Comparison of ENCODE assay signal across 13 cellular contexts in genomic region chr3:148229107-148229506, GRCh38.
DNase-seq lines count a peak whose midpoint lies in the region; ATAC-seq lines count a peak whose summit lies in the region.
"Had no signal": no experiment of that assay in that cellular context is flagged by ENCODE, and none has a peak within 500 bp of the region (broad histone marks: within the 10 kb centered on the region; RNA-seq: fewer than 3 reads in every experiment).

No MANE protein-coding gene starts in this region.

- no peaks in the 10 kb centered on the region for H3K9me3 Mint-ChIP-seq in stimulated activated memory B cell treated with anti-CD40 and anti-IgM and Interleukin-4, amounts not matched to agents 10 μg/mL and 1 μg/mL and 100 μg/mL, for 72 hours

- H3K36me3 Mint-ChIP-seq in stimulated activated memory B cell treated with anti-CD40 and anti-IgM and Interleukin-4, amounts not matched to agents 10 μg/mL and 1 μg/mL and 100 μg/mL, for 72 hours: no peaks in the 10 kb centered on the region
- H3K36me3 Mint-ChIP-seq: CD4-positive, alpha-beta memory T cell had no signal

- DNase-seq in foreskin melanocyte (peak; percentile 72), NCI-H526 treated with DMSO at 0.1 percent for 48 hours (lab: John Stamatoyannopoulos, UW) (no peak), NCI-H2029 treated with DMSO at 0.1 percent for 48 hours (lab: John Stamatoyannopoulos, UW) (no peak)
- DNase-seq: CD4-positive, alpha-beta memory T cell; erythroblast; NCI-H446 treated with DMSO at 0.1 percent for 48 hours; upper lobe of left lung had no signal

- no peak overlapping the region for H3K27ac Mint-ChIP-seq in stimulated activated memory B cell treated with anti-CD40 and anti-IgM and Interleukin-4, amounts not matched to agents 10 μg/mL and 1 μg/mL and 100 μg/mL, for 72 hours
- H3K27ac Mint-ChIP-seq: CD4-positive, alpha-beta memory T cell had no signal

- no peaks in the 10 kb centered on the region for H3K4me1 Mint-ChIP-seq in stimulated activated memory B cell treated with anti-CD40 and anti-IgM and Interleukin-4, amounts not matched to agents 10 μg/mL and 1 μg/mL and 100 μg/mL, for 72 hours

- H3K4me3 Mint-ChIP-seq in stimulated activated memory B cell treated with anti-CD40 and anti-IgM and Interleukin-4, amounts not matched to agents 10 μg/mL and 1 μg/mL and 100 μg/mL, for 72 hours: no peak overlapping the region
- H3K4me3 Mint-ChIP-seq: CD4-positive, alpha-beta memory T cell had no signal

- H3K27me3 Mint-ChIP-seq in stimulated activated memory B cell treated with anti-CD40 and anti-IgM and Interleukin-4, amounts not matched to agents 10 μg/mL and 1 μg/mL and 100 μg/mL, for 72 hours: no peaks in the 10 kb centered on the region
- H3K27me3 Mint-ChIP-seq: CD4-positive, alpha-beta memory T cell had no signal

- ATAC-seq in GM18909 (IDR thresholded peaks at IDR 0.05; ENCODE audit: poor library complexity, unreplicated experiment) (peak; percentile 76), GM21825 (IDR thresholded peaks at IDR 0.05; ENCODE audit: unreplicated experiment) (peak; percentile 74), HG03460 (IDR thresholded peaks at IDR 0.05; ENCODE audit: unreplicated experiment) (peak; percentile 74), GM21381 (IDR thresholded peaks at IDR 0.05; ENCODE audit: unreplicated experiment) (no peak)
- no peak for ATAC-seq in stimulated activated memory B cell treated with anti-CD40 and anti-IgM and Interleukin-4, amounts not matched to agents 10 μg/mL and 1 μg/mL and 100 μg/mL, for 72 hours
- ATAC-seq: Right ventricle myocardium inferior had no signal

Comparison
In these comparisons a context has a peak if more than half of its experiments do, and no peak if none do; other contexts are left out.
1. ATAC-seq: peak in GM18909 (single experiment), GM21825 (single experiment) and HG03460 (single experiment); none in GM21381 (single experiment) and stimulated activated memory B cell treated with anti-CD40 and anti-IgM and Interleukin-4, amounts not matched to agents 10 μg/mL and 1 μg/mL and 100 μg/mL, for 72 hours (single experiment).